In genomic region chr6:111478064-111478476, GRCh38 we compare ENCODE assay signal across 1 cellular context.
A peak's percentile ranks its signal among the peaks of the same experiment; 100 is the strongest.
TF ChIP-seq lines count a peak whose summit lies in the region.

No MANE protein-coding gene starts in this region.

TF ChIP-seq in SK-N-SH, 30 proteins besides CTCF, POLR2A, EP300 and RAD21 (continued from another document):
- no peak for TF ChIP-seq USF2 (IDR thresholded peaks at IDR 0.05; ENCODE audit: borderline replicate concordance, low read depth, low read length)
- no peak for TF ChIP-seq REST (IDR thresholded peaks at IDR 0.05; ENCODE audit: low read depth, low read length)
- TF ChIP-seq SMC3 (IDR thresholded peaks at IDR 0.05; ENCODE audit: low read depth, low read length), result no peak
- no peak for TF ChIP-seq CHD2 (IDR thresholded peaks at IDR 0.05; ENCODE audit: low read length, partially characterized antibody)
- TF ChIP-seq FOXM1 (IDR thresholded peaks at IDR 0.05; ENCODE audit: low read depth), result no peak
- peak; percentile 51 for TF ChIP-seq JUND (IDR thresholded peaks at IDR 0.05)
- peak; percentile 10; the same call in 1 of the 2 replicates for TF ChIP-seq FOSL2 (IDR thresholded peaks at IDR 0.05; ENCODE audit: borderline replicate concordance, low read depth)
- no peak for TF ChIP-seq RCOR1 (IDR thresholded peaks at IDR 0.05; ENCODE audit: low read length)
- no peak for TF ChIP-seq RXRA (IDR thresholded peaks at IDR 0.05; ENCODE audit: borderline replicate concordance, low read depth)
- TF ChIP-seq SIN3A (IDR thresholded peaks at IDR 0.05; ENCODE audit: borderline replicate concordance, low read depth, low read length), result no peak
- TF ChIP-seq FOXJ3 (CRISPR knock-in tag; IDR thresholded peaks at IDR 0.05), result no peak
- no peak for TF ChIP-seq NFIC (IDR thresholded peaks at IDR 0.05; ENCODE audit: borderline replicate concordance)
- TF ChIP-seq IRF3 (IDR thresholded peaks at IDR 0.05; ENCODE audit: low read depth, low read length), result no peak
- no peak for TF ChIP-seq GABPA (IDR thresholded peaks at IDR 0.05; ENCODE audit: low read depth)
- no peak for TF ChIP-seq NRF1 (IDR thresholded peaks at IDR 0.05; ENCODE audit: low read depth, low read length)
- 0 out of 2 replicates have a peak, but pooled peaks have one; percentile 24 for TF ChIP-seq PBX3 (IDR thresholded peaks at IDR 0.05)
- TF ChIP-seq MAX (IDR thresholded peaks at IDR 0.05; ENCODE audit: low read depth), result no peak
